15 cellular contexts compared by ENCODE assay signal in genomic region chr12:51635371-51635770, GRCh38.
"Had no signal": no experiment of that assay in that cellular context is flagged by ENCODE, and none has a peak within 500 bp of the region (broad histone marks: within the 10 kb centered on the region; RNA-seq: fewer than 3 reads in every experiment).

No MANE protein-coding gene starts in this region.

- H3K4me1 ChIP-seq: prostate gland, sigmoid colon had no signal

- ATAC-seq: effector memory CD8-positive, alpha-beta T cell; left colon; naive thymus-derived CD4-positive, alpha-beta T cell; stimulated activated naive CD8-positive, alpha-beta T cell treated with anti-CD3 and anti-CD28 coated beads, Interleukin-15, Interleukin-2, amounts not matched to agents 100 U/mL and 50 U/mL, for 24 hours; T-cell had no signal

- H3K27me3 ChIP-seq: sigmoid colon had no signal

- H3K36me3 ChIP-seq: neutrophil, prostate gland, sigmoid colon had no signal

- H3K9me3 ChIP-seq: neutrophil, prostate gland had no signal

- H3K4me3 ChIP-seq: lung, prostate gland, sigmoid colon had no signal

- H3K27ac ChIP-seq: neutrophil, prostate gland, sigmoid colon, VCaP had no signal

- DNase-seq: activated CD4-positive, alpha-beta memory T cell treated with anti-CD3 and anti-CD28 coated beads for 36 hours; activated T-cell treated with anti-CD3 and anti-CD28 coated beads, Interleukin-2, amount 50 U/mL, for 48 hours; effector memory CD8-positive, alpha-beta T cell; immature natural killer cell; left colon; naive thymus-derived CD4-positive, alpha-beta T cell; sigmoid colon; stimulated activated CD4-positive, alpha-beta T cell treated with anti-CD3 and anti-CD28 coated beads, Interleukin-12 subunit alpha, Interleukin-12 subunit beta, amount 100 ng/mL, for 4 hours; stimulated activated naive CD8-positive, alpha-beta T cell treated with anti-CD3 and anti-CD28 coated beads, Interleukin-15, Interleukin-2, amounts not matched to agents 100 U/mL and 50 U/mL, for 24 hours; T-cell; T1000 had no signal
